8 cellular contexts compared by ENCODE assay signal in genomic region chr5:119356384-119357188, GRCh38. TPM values are rescaled to one million over a fixed set of nuclear protein-coding genes. Genes with fewer than 3 reads are reported as not detected.
DNase-seq lines count a peak whose midpoint lies in the region; ATAC-seq and TF ChIP-seq lines count a peak whose summit lies in the region.

No MANE protein-coding gene starts in this region.

- H3K36me3 ChIP-seq in stomach smooth muscle (ENCODE audit: control insufficient read depth in 2 of 2, insufficient read depth in 2 of 2, low read length in 2 of 2), result no peaks in the 10 kb centered on the region

- no peaks in the 10 kb centered on the region for H3K27me3 ChIP-seq in stomach smooth muscle (ENCODE audit: control insufficient read depth in 1 of 2, insufficient read depth in 2 of 2, low read length in 2 of 2)

- H3K4me3 ChIP-seq in AG09309 (ENCODE audit: control insufficient read depth, low read depth, low read length) (peak overlapping the region; percentile 90), stomach smooth muscle (ENCODE audit: low read length in 2 of 2) (peak overlapping the region; percentile 89 to 91)

- TF ChIP-seq CTCF in AG09309 (IDR thresholded peaks at IDR 0.05; ENCODE audit: control insufficient read depth, insufficient read depth, low read depth, low read length, missing control alignments), result no peak

- peak overlapping the region; percentile 81 for H3K27ac Mint-ChIP-seq in activated naive CD8-positive, alpha-beta T cell treated with anti-CD3 and anti-CD28 coated beads, Interleukin-2, amount 10 ng/mL, durations not matched to agents 7 days and 5 days
- H3K27ac Mint-ChIP-seq in immature natural killer cell, result peak overlapping the region; percentile 18 to 74 (median 38)

- no peaks in the 10 kb centered on the region for H3K9me3 Mint-ChIP-seq in activated naive CD8-positive, alpha-beta T cell treated with anti-CD3 and anti-CD28 coated beads, Interleukin-2, amount 10 ng/mL, durations not matched to agents 7 days and 5 days
- no peaks in the 10 kb centered on the region for H3K9me3 Mint-ChIP-seq in immature natural killer cell

- H3K27ac ChIP-seq in stomach smooth muscle (ENCODE audit: low read length), result peak overlapping the region; percentile 71

- peak overlapping the region; percentile 90 for H3K4me3 Mint-ChIP-seq in activated naive CD8-positive, alpha-beta T cell treated with anti-CD3 and anti-CD28 coated beads, Interleukin-2, amount 10 ng/mL, durations not matched to agents 7 days and 5 days
- peak overlapping the region; percentile 58 to 94 (median 82) for H3K4me3 Mint-ChIP-seq in immature natural killer cell

- no peaks in the 10 kb centered on the region for H3K27me3 Mint-ChIP-seq in activated naive CD8-positive, alpha-beta T cell treated with anti-CD3 and anti-CD28 coated beads, Interleukin-2, amount 10 ng/mL, durations not matched to agents 7 days and 5 days
- peaks cover 0 to 2% (median 0%) of the 10 kb centered on the region in 3 donors for H3K27me3 Mint-ChIP-seq in immature natural killer cell (ENCODE audit: low read depth in 3 of 3)

- DNase-seq in AG09309 (ENCODE audit: low read depth), result no peak
- DNase-seq in activated naive CD8-positive, alpha-beta T cell treated with anti-CD3 and anti-CD28 coated beads, Interleukin-2, amount 10 ng/mL, durations not matched to agents 7 days and 5 days, result no peak
- no peak for DNase-seq in immature natural killer cell
- DNase-seq in cerebellum (ENCODE audit: low spot score), result no peak

- peaks cover 19% of the 10 kb centered on the region for H3K36me3 Mint-ChIP-seq in activated naive CD8-positive, alpha-beta T cell treated with anti-CD3 and anti-CD28 coated beads, Interleukin-2, amount 10 ng/mL, durations not matched to agents 7 days and 5 days
- H3K36me3 Mint-ChIP-seq in immature natural killer cell, result no peaks in the 10 kb centered on the region

- peak overlapping the region; percentile 60 to 82 for H3K9ac ChIP-seq in stomach smooth muscle (ENCODE audit: low read length in 2 of 2)

- POLR2A ChIA-PET in activated naive CD8-positive, alpha-beta T cell treated with anti-CD3 and anti-CD28 coated beads, Interleukin-2, amount 10 ng/mL, durations not matched to agents 7 days and 5 days (lab: Charles Lee), result interaction anchor here (0.6 to 3.9 kb wide), 9 partner anchors 11 to 87 kb away, joined by 3 to 32 read pairs (median 5); no protein-coding TSS in a partner anchor

- no peaks in the 10 kb centered on the region for H3K9me3 ChIP-seq in stomach smooth muscle (ENCODE audit: control insufficient read depth in 2 of 2, low read length in 2 of 2)

- peaks cover 83% of the 10 kb centered on the region for H3K4me1 Mint-ChIP-seq in activated naive CD8-positive, alpha-beta T cell treated with anti-CD3 and anti-CD28 coated beads, Interleukin-2, amount 10 ng/mL, durations not matched to agents 7 days and 5 days
- H3K4me1 Mint-ChIP-seq in immature natural killer cell, result peaks cover 94 to 99% of the 10 kb centered on the region in 2 donors

- peak; percentile 4 for ATAC-seq in HG02852 (IDR thresholded peaks at IDR 0.05; ENCODE audit: unreplicated experiment)
- ATAC-seq in activated naive CD8-positive, alpha-beta T cell treated with anti-CD3 and anti-CD28 coated beads, Interleukin-2, amount 10 ng/mL, durations not matched to agents 7 days and 5 days (ENCODE audit: low read depth), result no peak
- ATAC-seq in HG03159 (IDR thresholded peaks at IDR 0.05; ENCODE audit: unreplicated experiment), result no peak
- ATAC-seq in GM21526 (IDR thresholded peaks at IDR 0.05; ENCODE audit: low FRiP score, unreplicated experiment), result no peak

- H3K4me1 ChIP-seq in stomach smooth muscle (ENCODE audit: control insufficient read depth, insufficient read depth, low read length), result peaks cover 24% of the 10 kb centered on the region

RNA-seq across cellular contexts. Expression of gene TNFAIP8, which starts 0.8 kb away (rescaled TPM):
- total RNA-seq in activated naive CD8-positive, alpha-beta T cell treated with anti-CD3 and anti-CD28 coated beads, Interleukin-2, amount 10 ng/mL, durations not matched to agents 7 days and 5 days, result 100 to 1,000 TPM; 121 to 122 TPM
- polyA plus RNA-seq in immature natural killer cell, result 100 to 1,000 TPM in 2 of 3 donors, 10 to 100 TPM in 1; 99.7 to 162 (median 132) TPM
- 8.6 TPM for total RNA-seq in cerebellum

Comparison
In these comparisons a context has a peak if more than half of its experiments do, and no peak if none do; other contexts are left out.
1. RNA of gene TNFAIP8, which starts 0.8 kb away (total RNA-seq): 121 to 122 TPM in activated naive CD8-positive, alpha-beta T cell treated with anti-CD3 and anti-CD28 coated beads, Interleukin-2, amount 10 ng/mL, durations not matched to agents 7 days and 5 days; 8.6 TPM in cerebellum (single experiment); every median in the first group is over 10 times any median in the second.